ENCODE assay signal across 22 cellular contexts in the genomic region with DNA sequence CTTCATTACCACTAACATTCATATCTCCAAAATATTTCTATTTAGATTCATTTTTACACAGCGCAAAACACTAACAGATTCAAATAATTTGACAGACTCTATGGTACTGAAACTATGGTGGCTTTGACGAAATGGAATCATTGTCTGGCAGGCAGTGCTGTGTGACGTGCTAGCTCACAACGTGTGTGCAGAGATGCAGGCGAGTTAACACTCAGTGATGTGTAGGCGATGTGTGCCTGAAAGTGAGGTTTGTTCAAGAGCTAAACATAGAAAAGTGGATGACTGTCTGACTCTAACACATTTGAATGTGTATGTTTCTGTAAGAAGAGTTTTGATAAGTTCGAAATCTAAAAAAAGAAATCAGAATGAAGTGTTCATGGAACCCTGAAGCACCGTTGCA.
"Had no signal": no experiment of that assay in that cellular context is flagged by ENCODE, and none has a peak within 500 bp of the region (broad histone marks: within the 10 kb centered on the region; RNA-seq: fewer than 3 reads in every experiment).

No MANE protein-coding gene starts in this region.

- H3K4me3 ChIP-seq: body of pancreas, skin epidermis, thoracic aorta had no signal

- ATAC-seq: activated CD4-positive, alpha-beta T cell treated with anti-CD3 and anti-CD28 coated beads for 36 hours; body of pancreas; naive thymus-derived CD4-positive, alpha-beta T cell; sciatic nerve; stimulated activated naive CD8-positive, alpha-beta T cell treated with anti-CD3 and anti-CD28 coated beads, Interleukin-15, Interleukin-2, amounts not matched to agents 100 U/mL and 50 U/mL, for 24 hours had no signal

- H3K27ac Mint-ChIP-seq: activated CD4-positive, alpha-beta T cell treated with anti-CD3 and anti-CD28 coated beads for 36 hours; activated naive CD8-positive, alpha-beta T cell; mesothelial cell of epicardium; naive thymus-derived CD4-positive, alpha-beta T cell had no signal

- H3K4me1 ChIP-seq: body of pancreas, parathyroid adenoma had no signal

- H3K27me3 Mint-ChIP-seq: activated CD4-positive, alpha-beta T cell treated with anti-CD3 and anti-CD28 coated beads for 36 hours; activated naive CD8-positive, alpha-beta T cell had no signal

- H3K4me3 Mint-ChIP-seq: activated CD4-positive, alpha-beta T cell treated with anti-CD3 and anti-CD28 coated beads for 36 hours; activated naive CD8-positive, alpha-beta T cell; mesothelial cell of epicardium; naive thymus-derived CD4-positive, alpha-beta T cell had no signal

- H3K36me3 ChIP-seq: thoracic aorta had no signal

- H3K27ac ChIP-seq: body of pancreas, parathyroid adenoma, skin epidermis, thoracic aorta had no signal

- H3K9me3 ChIP-seq: body of pancreas, thoracic aorta had no signal

- H3K4me1 Mint-ChIP-seq: activated CD4-positive, alpha-beta T cell treated with anti-CD3 and anti-CD28 coated beads for 36 hours; naive thymus-derived CD4-positive, alpha-beta T cell had no signal

- H3K27me3 ChIP-seq: body of pancreas had no signal

- DNase-seq: activated CD4-positive, alpha-beta T cell treated with anti-CD3 and anti-CD28 coated beads for 36 hours; activated CD4-positive, alpha-beta T cell treated with anti-CD3 and anti-CD28 coated beads, Interleukin-2, amount 50 U/mL, for 4 hours; activated CD4-positive, CD25-positive, alpha-beta regulatory T cell; activated effector memory CD4-positive, alpha-beta T cell treated with Interleukin-2 at 50 U/mL for 16 hours; activated naive CD4-positive, alpha-beta T cell treated with Interleukin-2 at 50 U/mL for 16 hours; activated T-cell treated with anti-CD3 and anti-CD28 coated beads for 4 hours; aorta; body of pancreas; cortex of kidney; foreskin fibroblast; islet precursor cell; naive thymus-derived CD4-positive, alpha-beta T cell; stimulated activated CD4-positive, alpha-beta T cell treated with anti-CD3 and anti-CD28 coated beads, Interleukin-12 subunit alpha, Interleukin-12 subunit beta, amount 100 ng/mL, for 4 hours; stimulated activated CD4-positive, alpha-beta T cell treated with anti-CD3 and anti-CD28 coated beads, Interleukin-4, amount 100 ng/mL, for 1 hour; stimulated activated naive CD8-positive, alpha-beta T cell treated with anti-CD3 and anti-CD28 coated beads, Interleukin-15, Interleukin-2, amounts not matched to agents 100 U/mL and 50 U/mL, for 24 hours; trophoblast cell had no signal

- H3K36me3 Mint-ChIP-seq: activated naive CD8-positive, alpha-beta T cell; mesothelial cell of epicardium; naive thymus-derived CD4-positive, alpha-beta T cell had no signal
